25 cellular contexts compared by ENCODE assay signal in the genomic region with DNA sequence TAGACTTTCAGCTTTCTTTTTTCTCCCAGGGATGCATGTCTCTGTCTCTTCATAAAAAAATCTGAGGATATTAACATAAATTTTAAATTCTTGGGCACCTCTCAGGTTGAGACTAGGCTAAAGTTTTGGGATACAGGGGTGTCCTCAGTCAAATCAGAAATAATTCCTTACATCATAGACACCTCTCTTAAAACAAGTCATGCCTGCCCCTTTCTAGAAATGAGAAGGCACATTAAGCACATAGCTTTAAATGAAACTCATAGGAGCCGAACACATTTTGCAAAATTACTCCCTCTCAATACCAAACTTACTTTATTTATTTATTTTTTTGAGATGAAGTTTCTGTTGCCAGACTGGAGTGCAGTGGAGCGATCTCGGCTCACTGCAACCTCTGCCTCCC.
"Had no signal": no experiment of that assay in that cellular context is flagged by ENCODE, and none has a peak within 500 bp of the region (broad histone marks: within the 10 kb centered on the region; RNA-seq: fewer than 3 reads in every experiment).

No MANE protein-coding gene starts in this region.

- H3K4me3 Mint-ChIP-seq: activated T-helper 1 cell treated with anti-CD3 and anti-CD28 coated beads, Interleukin-12 subunit alpha, Interleukin-12 subunit beta, Interleukin-2, Interleukin-4 antibody, amounts not matched to agents 30 ng/mL and 10 ng/mL and 1 ng/mL, durations not matched to agents 14 hours and 24 hours and 36 hours; brain had no signal

- ATAC-seq: activated CD8-positive, alpha-beta T cell treated with anti-CD3 and anti-CD28 coated beads, Interleukin-2, amount 10 ng/mL, durations not matched to agents 7 days and 5 days had no signal

- DNase-seq: activated CD4-positive, alpha-beta T cell treated with anti-CD3 and anti-CD28 coated beads for 48 hours; activated CD4-positive, alpha-beta T cell treated with anti-CD3 and anti-CD28 coated beads, Interleukin-2, amount 50 U/mL, for 4 hours; activated CD8-positive, alpha-beta memory T cell treated with anti-CD3 and anti-CD28 coated beads, Interleukin-2, amount 50 U/mL, for 48 hours; activated CD8-positive, alpha-beta T cell treated with anti-CD3 and anti-CD28 coated beads, Interleukin-2, amount 10 ng/mL, durations not matched to agents 7 days and 5 days; activated effector memory CD4-positive, alpha-beta T cell treated with Interleukin-2 at 50 U/mL for 16 hours; activated naive CD4-positive, alpha-beta T cell; activated T-cell treated with anti-CD3 and anti-CD28 coated beads, Interleukin-2, amount 50 U/mL, for 1 hour; NCI-H1092; NCI-H1417; NCI-H1930; NCI-H2171; NCI-H2227 treated with DMSO at 0.1 percent for 48 hours; NCI-H446 treated with DMSO at 0.1 percent for 48 hours; NCI-H526; NCI-H774; SIG-M5; SW 1271; WERI-Rb-1 had no signal

- H3K27me3 Mint-ChIP-seq: activated naive CD4-positive, alpha-beta T cell treated with anti-CD3 and anti-CD28 coated beads, Interleukin-2, amount 50 U/mL, for 24 hours; brain had no signal

- H3K27me3 ChIP-seq: ascending aorta, cardiac muscle cell had no signal

- H3K4me3 ChIP-seq: ascending aorta, cardiac muscle cell, SK-N-MC had no signal

- H3K36me3 ChIP-seq: ascending aorta, cardiac muscle cell had no signal

- H3K27ac ChIP-seq: cardiac muscle cell, SK-N-MC, WERI-Rb-1 had no signal

- H3K27ac Mint-ChIP-seq: activated CD8-positive, alpha-beta T cell treated with anti-CD3 and anti-CD28 coated beads, Interleukin-2, amount 10 ng/mL, durations not matched to agents 7 days and 5 days; activated naive CD4-positive, alpha-beta T cell treated with anti-CD3 and anti-CD28 coated beads, Interleukin-2, amount 50 U/mL, for 24 hours; activated T-helper 1 cell treated with anti-CD3 and anti-CD28 coated beads, Interleukin-12 subunit alpha, Interleukin-12 subunit beta, Interleukin-2, Interleukin-4 antibody, amounts not matched to agents 30 ng/mL and 10 ng/mL and 1 ng/mL, durations not matched to agents 14 hours and 24 hours and 36 hours; T-helper 2 cell treated with Interferon-gamma antibody and Interleukin-4, amounts not matched to agents 5 μg/mL and 100 μg/mL, for 36 hours had no signal

- H3K9me3 Mint-ChIP-seq: activated naive CD4-positive, alpha-beta T cell treated with anti-CD3 and anti-CD28 coated beads, Interleukin-2, amount 50 U/mL, for 24 hours; activated T-helper 1 cell treated with anti-CD3 and anti-CD28 coated beads, Interleukin-12 subunit alpha, Interleukin-12 subunit beta, Interleukin-2, Interleukin-4 antibody, amounts not matched to agents 30 ng/mL and 10 ng/mL and 1 ng/mL, durations not matched to agents 14 hours and 24 hours and 36 hours; brain; T-helper 2 cell treated with Interferon-gamma antibody and Interleukin-4, amounts not matched to agents 5 μg/mL and 100 μg/mL, for 36 hours had no signal
